Comparison of ENCODE assay signal across 8 cellular contexts in genomic region chr5:132476853-132477729, GRCh38. TPM values are rescaled to one million over a fixed set of nuclear protein-coding genes. Genes with fewer than 3 reads are reported as not detected.
DNase-seq lines count a peak whose midpoint lies in the region; ATAC-seq and TF ChIP-seq lines count a peak whose summit lies in the region.

No MANE protein-coding gene starts in this region.

- no peak overlapping the region for H3K4me3 Mint-ChIP-seq in activated naive CD8-positive, alpha-beta T cell treated with anti-CD3 and anti-CD28 coated beads, Interleukin-2, amount 10 ng/mL, durations not matched to agents 7 days and 5 days
- no peak overlapping the region for H3K4me3 Mint-ChIP-seq in natural killer cell treated with Interleukin-12 subunit alpha and Interleukin-12 subunit beta and Interleukin-15 and Interleukin-18, amount 100 ng/mL, for 72 hours

- peaks cover 14% of the 10 kb centered on the region for H3K79me2 ChIP-seq in MM.1S (ENCODE audit: low read length)

- peaks cover 68% of the 10 kb centered on the region for H3K4me1 Mint-ChIP-seq in activated naive CD8-positive, alpha-beta T cell treated with anti-CD3 and anti-CD28 coated beads, Interleukin-2, amount 10 ng/mL, durations not matched to agents 7 days and 5 days
- peaks cover 81 to 82% of the 10 kb centered on the region in 2 donors for H3K4me1 Mint-ChIP-seq in natural killer cell treated with Interleukin-12 subunit alpha and Interleukin-12 subunit beta and Interleukin-15 and Interleukin-18, amount 100 ng/mL, for 72 hours (ENCODE audit: low read depth in 2 of 2)

- H2AFZ ChIP-seq in MM.1S (ENCODE audit: low read length), result no peak overlapping the region

- DNase-seq in COR-L47 (lab: John Stamatoyannopoulos, UW), result peak; percentile 46
- DNase-seq in MM.1S, result no peak
- peak; percentile 37 for DNase-seq in activated naive CD8-positive, alpha-beta T cell treated with anti-CD3 and anti-CD28 coated beads, Interleukin-2, amount 10 ng/mL, durations not matched to agents 7 days and 5 days
- peak; percentile 48 for DNase-seq in natural killer cell treated with Interleukin-12 subunit alpha and Interleukin-12 subunit beta and Interleukin-15 and Interleukin-18, amount 100 ng/mL, for 72 hours (ENCODE audit: low spot score)
- no peak for DNase-seq in foreskin fibroblast
- no peak for DNase-seq in superior temporal gyrus (ENCODE audit: extremely low spot score)
- DNase-seq in KBM-7, result no peak

- H4K20me1 ChIP-seq in MM.1S (ENCODE audit: insufficient read depth, low read length), result no peaks in the 10 kb centered on the region

- H3K4me2 ChIP-seq in MM.1S (ENCODE audit: low read depth, low read length), result no peak overlapping the region

- peak overlapping the region; percentile 7; the same call in 1 of the 2 replicates for H3K9ac ChIP-seq in MM.1S (ENCODE audit: low read length)

- H3K36me3 ChIP-seq in MM.1S (replicated peaks; ENCODE audit: insufficient read depth, low read length), result no peaks in the 10 kb centered on the region

- no peaks in the 10 kb centered on the region for H3K9me3 ChIP-seq in MM.1S (replicated peaks; ENCODE audit: insufficient read depth, low read length)

- POLR2A ChIA-PET in activated naive CD8-positive, alpha-beta T cell treated with anti-CD3 and anti-CD28 coated beads, Interleukin-2, amount 10 ng/mL, durations not matched to agents 7 days and 5 days (lab: Charles Lee), result interaction anchor here (0.8 to 30.8 kb wide), 10 partner anchors 0 to 68 kb away, joined by 3 to 1195 read pairs (median 34); partner anchors contain the start of gene IRF1

- in situ Hi-C loops in KBM-7 (cut with MboI; ENCODE audit: low pct_unique_long_range_greater_than_20kb, low sequenced_read_pairs), result no loop called here

- peak overlapping the region; percentile 65 for H3K27ac Mint-ChIP-seq in activated naive CD8-positive, alpha-beta T cell treated with anti-CD3 and anti-CD28 coated beads, Interleukin-2, amount 10 ng/mL, durations not matched to agents 7 days and 5 days
- H3K27ac Mint-ChIP-seq in natural killer cell treated with Interleukin-12 subunit alpha and Interleukin-12 subunit beta and Interleukin-15 and Interleukin-18, amount 100 ng/mL, for 72 hours, result peak overlapping the region; percentile 90 to 97

- ATAC-seq in activated naive CD8-positive, alpha-beta T cell treated with anti-CD3 and anti-CD28 coated beads, Interleukin-2, amount 10 ng/mL, durations not matched to agents 7 days and 5 days (ENCODE audit: low read depth), result no peak
- ATAC-seq in natural killer cell treated with Interleukin-12 subunit alpha and Interleukin-12 subunit beta and Interleukin-15 and Interleukin-18, amount 100 ng/mL, for 72 hours, result no peak
- ATAC-seq in HG03039 (IDR thresholded peaks at IDR 0.05; ENCODE audit: unreplicated experiment), result no peak

- H3K9me2 ChIP-seq in MM.1S (replicated peaks; ENCODE audit: insufficient read depth, low read length), result no peaks in the 10 kb centered on the region

- no peaks in the 10 kb centered on the region for H3K27me3 Mint-ChIP-seq in activated naive CD8-positive, alpha-beta T cell treated with anti-CD3 and anti-CD28 coated beads, Interleukin-2, amount 10 ng/mL, durations not matched to agents 7 days and 5 days
- H3K27me3 Mint-ChIP-seq in natural killer cell treated with Interleukin-12 subunit alpha and Interleukin-12 subunit beta and Interleukin-15 and Interleukin-18, amount 100 ng/mL, for 72 hours, result no peaks in the 10 kb centered on the region

- H3K27ac ChIP-seq in MM.1S (ENCODE audit: low read length), result peak overlapping the region; percentile 60; the same call in 1 of the 2 replicates

- no peaks in the 10 kb centered on the region for H3K27me3 ChIP-seq in MM.1S (replicated peaks; ENCODE audit: insufficient read depth, low read length)

- H3K4me3 ChIP-seq in MM.1S (ENCODE audit: low read length) (no peak overlapping the region), foreskin fibroblast (ENCODE audit: low read depth in 1 of 2, low read length in 2 of 2) (no peak overlapping the region)

- TF ChIP-seq CTCF in MM.1S (IDR thresholded peaks at IDR 0.05; ENCODE audit: low read length), result peak; percentile 12; the same call in 1 of the 2 replicates
- no peak for TF ChIP-seq CTCF in foreskin fibroblast (IDR thresholded peaks at IDR 0.05; ENCODE audit: low read depth, low read length)

- H3F3A ChIP-seq in MM.1S (ENCODE audit: insufficient read depth, low read length), result peaks cover 50% of the 10 kb centered on the region

- peaks cover 55% of the 10 kb centered on the region for H3K4me1 ChIP-seq in MM.1S (ENCODE audit: low read length)

- peaks cover 5% of the 10 kb centered on the region for H3K36me3 Mint-ChIP-seq in activated naive CD8-positive, alpha-beta T cell treated with anti-CD3 and anti-CD28 coated beads, Interleukin-2, amount 10 ng/mL, durations not matched to agents 7 days and 5 days
- H3K36me3 Mint-ChIP-seq in natural killer cell treated with Interleukin-12 subunit alpha and Interleukin-12 subunit beta and Interleukin-15 and Interleukin-18, amount 100 ng/mL, for 72 hours, result no peaks in the 10 kb centered on the region

- H3K9me3 Mint-ChIP-seq in activated naive CD8-positive, alpha-beta T cell treated with anti-CD3 and anti-CD28 coated beads, Interleukin-2, amount 10 ng/mL, durations not matched to agents 7 days and 5 days, result no peaks in the 10 kb centered on the region
- no peaks in the 10 kb centered on the region for H3K9me3 Mint-ChIP-seq in natural killer cell treated with Interleukin-12 subunit alpha and Interleukin-12 subunit beta and Interleukin-15 and Interleukin-18, amount 100 ng/mL, for 72 hours

RNA-seq across cellular contexts. Expression of gene IRF1, which starts 13.5 kb away (rescaled TPM):
- 100 to 1,000 TPM; 228 to 238 TPM for total RNA-seq in activated naive CD8-positive, alpha-beta T cell treated with anti-CD3 and anti-CD28 coated beads, Interleukin-2, amount 10 ng/mL, durations not matched to agents 7 days and 5 days
- total RNA-seq in natural killer cell treated with Interleukin-12 subunit alpha and Interleukin-12 subunit beta and Interleukin-15 and Interleukin-18, amount 100 ng/mL, for 72 hours, result 100 to 1,000 TPM; 351 to 512 TPM

Comparison
In these comparisons a context has a peak if more than half of its experiments do, and no peak if none do; other contexts are left out.
1. DNase-seq: peak in COR-L47 (single experiment), activated naive CD8-positive, alpha-beta T cell treated with anti-CD3 and anti-CD28 coated beads, Interleukin-2, amount 10 ng/mL, durations not matched to agents 7 days and 5 days (single experiment) and natural killer cell treated with Interleukin-12 subunit alpha and Interleukin-12 subunit beta and Interleukin-15 and Interleukin-18, amount 100 ng/mL, for 72 hours (single experiment); none in MM.1S (single experiment), foreskin fibroblast (0 of 2), superior temporal gyrus (single experiment) and KBM-7 (single experiment).